In genomic region chr2:232927041-232927792, GRCh38 we compare ENCODE assay signal across 9 cellular contexts. TPM values are rescaled to one million over a fixed set of nuclear protein-coding genes. Genes with fewer than 3 reads are reported as not detected.
DNase-seq lines count a peak whose midpoint lies in the region; ATAC-seq and TF ChIP-seq lines count a peak whose summit lies in the region.
"Had no signal": no experiment of that assay in that cellular context is flagged by ENCODE, and none has a peak within 500 bp of the region (broad histone marks: within the 10 kb centered on the region; RNA-seq: fewer than 3 reads in every experiment).

No MANE protein-coding gene starts in this region.

- no peak overlapping the region for H3K27ac ChIP-seq in rectal smooth muscle tissue (ENCODE audit: low read depth, low read length)

- H3K4me3 ChIP-seq in fibroblast of the aortic adventitia (ENCODE audit: low read depth, low read length) (peak overlapping the region; percentile 67), rectal smooth muscle tissue (ENCODE audit: low read length) (peak overlapping the region; percentile 21)

- no peak for TF ChIP-seq CTCF in fibroblast of the aortic adventitia (IDR thresholded peaks at IDR 0.05; ENCODE audit: insufficient read depth, low read length)

- peak; percentile 16; the same call in 1 of the 3 replicates for ATAC-seq in SK-N-SH treated with all-trans-retinoic acid at 6 μM for 48 hours
- ATAC-seq in HG03045 (IDR thresholded peaks at IDR 0.05; ENCODE audit: unreplicated experiment) = no peak
- ATAC-seq in GM21737 (IDR thresholded peaks at IDR 0.05; ENCODE audit: unreplicated experiment) = no peak

- H3K27me3 ChIP-seq in rectal smooth muscle tissue (ENCODE audit: control insufficient read depth, insufficient read depth, low read length) = peaks cover 16% of the 10 kb centered on the region

- H3K4me1 ChIP-seq in ES-I3 (ENCODE audit: insufficient read depth, low read length) (peaks cover 16% of the 10 kb centered on the region), rectal smooth muscle tissue (ENCODE audit: control insufficient read depth, insufficient read depth, low read length) (no peaks in the 10 kb centered on the region)

- peak overlapping the region; percentile 44; the same call in 1 of the 2 replicates for H3K9ac ChIP-seq in ES-I3 (ENCODE audit: low read depth, low read length)
- H3K9ac ChIP-seq in rectal smooth muscle tissue (ENCODE audit: low read length) = no peak overlapping the region

- H3K9me3 ChIP-seq in ES-I3 (ENCODE audit: control insufficient read depth, insufficient read depth, low read length) = no peaks in the 10 kb centered on the region

- DNase-seq in fibroblast of the aortic adventitia (ENCODE audit: low read depth) (peak; percentile 61), NCI-H524 treated with DMSO at 0.1 percent for 48 hours (lab: John Stamatoyannopoulos, UW) (no peak), NCI-H2171 treated with DMSO at 0.1 percent for 48 hours (lab: John Stamatoyannopoulos, UW) (no peak)
- DNase-seq: NCI-H1694 treated with DMSO at 0.1 percent for 48 hours had no signal

- H3K36me3 ChIP-seq in ES-I3 (ENCODE audit: insufficient read depth, low read length) (no peaks in the 10 kb centered on the region), rectal smooth muscle tissue (ENCODE audit: control insufficient read depth, insufficient read depth, low read length) (no peaks in the 10 kb centered on the region)

TF ChIP-seq in SK-N-SH treated with all-trans-retinoic acid at 6 μM for 48 hours, 23 proteins besides CTCF, POLR2A, EP300 and RAD21:
- TF ChIP-seq CSRNP3 (CRISPR knock-in tag; IDR thresholded peaks at IDR 0.05) = no peak
- TF ChIP-seq RARB (CRISPR knock-in tag; IDR thresholded peaks at IDR 0.05) = no peak
- TF ChIP-seq PPARA (CRISPR knock-in tag; IDR thresholded peaks at IDR 0.05; ENCODE audit: borderline replicate concordance) = no peak
- no peak for TF ChIP-seq ESRRG (CRISPR knock-in tag; IDR thresholded peaks at IDR 0.05)
- no peak for TF ChIP-seq CREB5 (CRISPR knock-in tag; IDR thresholded peaks at IDR 0.05; ENCODE audit: low read depth)
- TF ChIP-seq TOX (CRISPR knock-in tag; IDR thresholded peaks at IDR 0.05; ENCODE audit: borderline replicate concordance) = no peak
- TF ChIP-seq PATZ1 (CRISPR knock-in tag; IDR thresholded peaks at IDR 0.05; ENCODE audit: borderline replicate concordance) = no peak
- no peak for TF ChIP-seq ZNF8 (CRISPR knock-in tag; IDR thresholded peaks at IDR 0.05)
- TF ChIP-seq ARNTL (CRISPR knock-in tag; IDR thresholded peaks at IDR 0.05; ENCODE audit: borderline replicate concordance, low read depth) = no peak
- no peak for TF ChIP-seq SNAI2 (CRISPR knock-in tag; IDR thresholded peaks at IDR 0.05)
- no peak for TF ChIP-seq ZC3H10 (CRISPR knock-in tag; IDR thresholded peaks at IDR 0.05)
- no peak for TF ChIP-seq TCF4 (CRISPR knock-in tag; IDR thresholded peaks at IDR 0.05; ENCODE audit: borderline replicate concordance)
- TF ChIP-seq ISL1 (CRISPR knock-in tag; IDR thresholded peaks at IDR 0.05) = no peak
- TF ChIP-seq GLIS3 (CRISPR knock-in tag; IDR thresholded peaks at IDR 0.05) = no peak
- no peak for TF ChIP-seq BACH2 (CRISPR knock-in tag; IDR thresholded peaks at IDR 0.05; ENCODE audit: borderline replicate concordance)
- no peak for TF ChIP-seq ZNF70 (CRISPR knock-in tag; IDR thresholded peaks at IDR 0.05)
- no peak for TF ChIP-seq ZNF565 (CRISPR knock-in tag; conservative IDR thresholded peaks at IDR 0.05; ENCODE audit: low read depth)
- no peak for TF ChIP-seq CSDC2 (CRISPR knock-in tag; IDR thresholded peaks at IDR 0.05)
- no peak for TF ChIP-seq TSHZ2 (CRISPR knock-in tag; IDR thresholded peaks at IDR 0.05)
- TF ChIP-seq POU6F1 (CRISPR knock-in tag; IDR thresholded peaks at IDR 0.05; ENCODE audit: borderline replicate concordance, low read depth) = no peak

RNA-seq across cellular contexts. Expression of gene SNORC, which starts 57.2 kb away (rescaled TPM):
- 0.33 and 0.72 TPM in 2 replicates for total RNA-seq in fibroblast of the aortic adventitia (ENCODE audit: low replicate concordance)
